Comparison of ENCODE assay signal across 19 cellular contexts in genomic region chr12:6432991-6433390, GRCh38. TPM values are rescaled to one million over a fixed set of nuclear protein-coding genes. Genes with fewer than 3 reads are reported as not detected.
DNase-seq lines count a peak whose midpoint lies in the region; ATAC-seq, FAIRE-seq and TF ChIP-seq lines count a peak whose summit lies in the region.
"Had no signal": no experiment of that assay in that cellular context is flagged by ENCODE, and none has a peak within 500 bp of the region (broad histone marks: within the 10 kb centered on the region; RNA-seq: fewer than 3 reads in every experiment).

No MANE protein-coding gene starts in this region.

- H3K9me3 Mint-ChIP-seq in CD4-positive, alpha-beta memory T cell: no peaks in the 10 kb centered on the region
- no peaks in the 10 kb centered on the region for H3K9me3 Mint-ChIP-seq in effector memory CD8-positive, alpha-beta T cell
- H3K9me3 Mint-ChIP-seq: GM23338 had no signal

- peak overlapping the region in 1 of 8 donors; percentile 1 for H3K4me3 Mint-ChIP-seq in CD4-positive, alpha-beta memory T cell
- H3K4me3 Mint-ChIP-seq in effector memory CD8-positive, alpha-beta T cell: peak overlapping the region in 1 of 2 donors; percentile 60

- no peaks in the 10 kb centered on the region for H3K27me3 Mint-ChIP-seq in CD4-positive, alpha-beta memory T cell
- no peaks in the 10 kb centered on the region for H3K27me3 Mint-ChIP-seq in effector memory CD8-positive, alpha-beta T cell

- H2AFZ ChIP-seq in OCI-LY7 (ENCODE audit: low read length): 0 out of 2 replicates have a peak overlapping the region, but pooled peaks have one; percentile 15

- CTCF ChIA-PET in A549 (lab: Yijun Ruan, JAX): interaction anchor here (1.3 to 7.4 kb wide), 2 partner anchors 11 to 32 kb away, joined by 4 to 56 read pairs; no protein-coding TSS in a partner anchor
- CTCF ChIA-PET in CD4-positive, alpha-beta memory T cell (lab: Charles Lee; ENCODE audit: partially characterized antibody): interaction anchor here (1.0 to 2.2 kb wide), 2 partner anchors 16 to 32 kb away, joined by 3 to 9 read pairs; no protein-coding TSS in a partner anchor
- CTCF ChIA-PET in OCI-LY7 (lab: Charles Lee; ENCODE audit: unreplicated experiment): no interaction called here

- peaks cover 15 to 48% (median 29%) of the 10 kb centered on the region in 4 donors for H3K4me1 Mint-ChIP-seq in CD4-positive, alpha-beta memory T cell
- H3K4me1 Mint-ChIP-seq in effector memory CD8-positive, alpha-beta T cell (ENCODE audit: low read depth in 2 of 2): peaks cover 16 to 40% of the 10 kb centered on the region in 2 donors

- H3K4me3 ChIP-seq in A549 (no peak overlapping the region), OCI-LY7 (ENCODE audit: low read depth, low read length, poor library complexity, severe bottlenecking) (peak overlapping the region; percentile 36)
- H3K4me3 ChIP-seq in CD4-positive, alpha-beta memory T cell (ENCODE audit: low read length in 2 of 2): no peak overlapping the region
- H3K4me3 ChIP-seq: GM23338 had no signal

- H3K36me3 ChIP-seq in CD4-positive, alpha-beta memory T cell (ENCODE audit: insufficient read depth, low read length): no peaks in the 10 kb centered on the region
- no peaks in the 10 kb centered on the region for H3K36me3 ChIP-seq in OCI-LY7 (ENCODE audit: insufficient read depth, low read length)

- 95% methylated on average over 5 of the region's 5 CpGs for WGBS in A549 (ENCODE audit: missing lambda C conversion rate)

- TF ChIP-seq EP300 in A549 (IDR thresholded peaks at IDR 0.05): no peak

- H3K9me2 ChIP-seq in OCI-LY7 (ENCODE audit: insufficient read depth, low read length): no peaks in the 10 kb centered on the region

- no peak for TF ChIP-seq CTCF in A549 (IDR thresholded peaks at IDR 0.05)
- TF ChIP-seq CTCF in OCI-LY7 (conservative IDR thresholded peaks at IDR 0.05; ENCODE audit: low read length): no peak

- no peak for TF ChIP-seq POLR2A in A549 (IDR thresholded peaks at IDR 0.05; ENCODE audit: low read length)

- H3K27ac ChIP-seq in A549: peak overlapping the region; percentile 98 to 99; a peak in 5 of 6 replicates
- H3K27ac ChIP-seq in CD4-positive, alpha-beta memory T cell (ENCODE audit: low read depth, low read length): no peak overlapping the region
- H3K27ac ChIP-seq in OCI-LY7 (ENCODE audit: low read depth, low read length, poor library complexity, severe bottlenecking): peak overlapping the region; percentile 58

- H4K20me1 ChIP-seq in OCI-LY7 (ENCODE audit: insufficient read depth, low read length): no peaks in the 10 kb centered on the region

- intact Hi-C loops in CD4-positive, alpha-beta memory T cell (cut with micrococcal nuclease): no loop called here
- intact Hi-C loops in OCI-LY7 (cut with micrococcal nuclease; ENCODE audit: unreplicated experiment): no loop called here

- no peaks in the 10 kb centered on the region for H3K27me3 ChIP-seq in CD4-positive, alpha-beta memory T cell (ENCODE audit: insufficient read depth, low read length)

- POLR2A ChIA-PET in A549 (lab: Yijun Ruan, JAX) (no interaction called here), OCI-LY7 (lab: Charles Lee) (interaction anchor here (0.6 to 4.1 kb wide), 3 partner anchors 11 to 57 kb away, joined by 6 to 73 read pairs (median 6); partner anchors contain the start of genes CD27 and TAPBPL)
- POLR2A ChIA-PET in CD4-positive, alpha-beta memory T cell (lab: Charles Lee; ENCODE audit: partially characterized antibody): interaction anchor here (1.0 to 6.0 kb wide), 7 partner anchors 11 to 101 kb away, joined by 3 to 48 read pairs (median 14); partner anchors contain the start of genes CD27, GAPDH, TAPBPL and VAMP1

- no peak for TF ChIP-seq RAD21 in A549 (conservative IDR thresholded peaks at IDR 0.05 in 1 of 2, IDR thresholded peaks at IDR 0.05 in 1 of 2)

- ATAC-seq in A549 (no peak), GM18520 (IDR thresholded peaks at IDR 0.05; ENCODE audit: unreplicated experiment) (no peak)
- ATAC-seq in effector memory CD8-positive, alpha-beta T cell (replicated peaks): peak; percentile 88
- ATAC-seq: left colon had no signal

- H3K4me1 ChIP-seq in A549: peaks cover 28% of the 10 kb centered on the region
- H3K4me1 ChIP-seq in CD4-positive, alpha-beta memory T cell (ENCODE audit: insufficient read depth, low read length): peaks cover 34% of the 10 kb centered on the region
- peaks cover 64% of the 10 kb centered on the region for H3K4me1 ChIP-seq in OCI-LY7 (ENCODE audit: insufficient read depth, low read length, poor library complexity, severe bottlenecking)

- BruUV-seq in OCI-LY7 (replicated peaks; lab: Mats Ljungman, UMichigan): no TSS peak

- no peak for FAIRE-seq in A549 (lab: Jason Lieb, UNC)
- FAIRE-seq: small intestine had no signal

- peak overlapping the region in 6 of 7 donors; percentile 15 to 90 (median 62) for H3K27ac Mint-ChIP-seq in CD4-positive, alpha-beta memory T cell
- H3K27ac Mint-ChIP-seq in effector memory CD8-positive, alpha-beta T cell: peak overlapping the region in 1 of 2 donors; percentile 95

- DNase-seq in A549 (ENCODE audit: low read depth in 1 of 2, low spot score in 1 of 2): no peak
- DNase-seq in CD4-positive, alpha-beta memory T cell: peak in 1 of 5 donors; percentile 48
- peak; percentile 61 for DNase-seq in OCI-LY7 (ENCODE audit: low spot score)
- no peak for DNase-seq in effector memory CD8-positive, alpha-beta T cell
- no peak for DNase-seq in NCI-H2081 treated with DMSO at 0.1 percent for 48 hours (lab: John Stamatoyannopoulos, UW)
- no peak for DNase-seq in COLO668 (lab: John Stamatoyannopoulos, UW; ENCODE audit: unreplicated experiment)
- DNase-seq: activated CD4-positive, alpha-beta T cell treated with anti-CD3 and anti-CD28 coated beads, Interleukin-2, amount 50 U/mL, for 48 hours; AML-193; DMS53; effector CD8-positive, alpha-beta T cell; hippocampal formation; left colon; NCI-H146; NCI-H345; SIG-M5; small intestine had no signal

- H3K79me2 ChIP-seq in OCI-LY7 (ENCODE audit: insufficient read depth, low read depth, low read length): no peaks in the 10 kb centered on the region

- no peaks in the 10 kb centered on the region for H3K36me3 Mint-ChIP-seq in CD4-positive, alpha-beta memory T cell
- H3K36me3 Mint-ChIP-seq in effector memory CD8-positive, alpha-beta T cell (ENCODE audit: insufficient read depth): no peaks in the 10 kb centered on the region

- H3K9me3 ChIP-seq in A549: no peaks in the 10 kb centered on the region
- no peaks in the 10 kb centered on the region for H3K9me3 ChIP-seq in CD4-positive, alpha-beta memory T cell (ENCODE audit: control insufficient read depth in 1 of 2, low read length in 2 of 2)
- H3K9me3 ChIP-seq in OCI-LY7 (ENCODE audit: low read length): no peaks in the 10 kb centered on the region

- H3K4me2 ChIP-seq in A549: no peak overlapping the region
- H3K4me2 ChIP-seq in OCI-LY7 (ENCODE audit: low read length): peak overlapping the region; percentile 69

RNA-seq across cellular contexts. Expression of gene CD27, which starts 11.8 kb away (rescaled TPM):
- not detected in 2 replicates for polyA plus RNA-seq in A549 (2011; rRNA removed)
- polyA plus RNA-seq in A549 (2012; cell fraction: cytosol; rRNA removed): not detected in 2 replicates
- not detected in 2 replicates for polyA plus RNA-seq in A549 (2012; cell fraction: nucleus; rRNA removed)
- polyA plus RNA-seq in A549 (2017; fragmentation: RNase III; extraction: RNeasy Plus Mini Kit Qiagen cat#74134 plus additional on column Dnase treatment): not detected in 3 replicates
- not detected in 2 replicates for polyA minus RNA-seq in A549 (2011; rRNA and poly(A)+ RNA removed)
- total RNA-seq in CD4-positive, alpha-beta memory T cell: 100 to 1,000 TPM; 117 to 124 TPM
- polyA plus RNA-seq in CD4-positive, alpha-beta memory T cell: 100 to 1,000 TPM; 343 to 402 TPM
- total RNA-seq in OCI-LY7 (2014; rRNA removed; shearing (Covaris generic)): 18.0 and 19.8 TPM in 2 replicates
- 39.9 and 48.3 TPM in 2 replicates for total RNA-seq in OCI-LY7 (2022)
- total RNA-seq: cardiac septum, GM23338 had no signal

RNA-seq across cellular contexts. Expression of gene TAPBPL, which starts 18.9 kb away (rescaled TPM):
- polyA plus RNA-seq in A549 (2011; rRNA removed) (3.6 and 5.1 TPM in 2 replicates), A549 (2017; fragmentation: RNase III; extraction: RNeasy Plus Mini Kit Qiagen cat#74134 plus additional on column Dnase treatment) (2.3 to 3.4 TPM (median 2.8 TPM) in 3 replicates)
- polyA plus RNA-seq in A549 (2012; cell fraction: cytosol; rRNA removed): 4.2 and 5.0 TPM in 2 replicates
- 7.7 and 9.5 TPM in 2 replicates for polyA plus RNA-seq in A549 (2012; cell fraction: nucleus; rRNA removed)
- polyA minus RNA-seq in A549 (2011; rRNA and poly(A)+ RNA removed): 4.0 and 8.3 TPM in 2 replicates
- total RNA-seq in CD4-positive, alpha-beta memory T cell: 10 to 100 TPM; 66.4 to 66.9 TPM
- polyA plus RNA-seq in CD4-positive, alpha-beta memory T cell: 100 to 1,000 TPM; 102 to 116 TPM
- 18.4 and 23.7 TPM in 2 replicates for total RNA-seq in OCI-LY7 (2014; rRNA removed; shearing (Covaris generic))
- 22.2 and 25.5 TPM in 2 replicates for total RNA-seq in OCI-LY7 (2022)

RNA-seq across cellular contexts. Expression of gene VAMP1, which starts 37.5 kb away (rescaled TPM):
- polyA plus RNA-seq in A549 (2011; rRNA removed) (17.6 and 28.8 TPM in 2 replicates), A549 (2017; fragmentation: RNase III; extraction: RNeasy Plus Mini Kit Qiagen cat#74134 plus additional on column Dnase treatment) (20.6 to 22.8 TPM (median 22.7 TPM) in 3 replicates)
- polyA plus RNA-seq in A549 (2012; cell fraction: cytosol; rRNA removed): 33.0 and 36.2 TPM in 2 replicates
- polyA plus RNA-seq in A549 (2012; cell fraction: nucleus; rRNA removed): 45.9 and 80.7 TPM in 2 replicates
- 12.7 and 14.2 TPM in 2 replicates for polyA minus RNA-seq in A549 (2011; rRNA and poly(A)+ RNA removed)
- total RNA-seq in CD4-positive, alpha-beta memory T cell: 100 to 1,000 TPM in 1 of 2 experiments, 10 to 100 TPM in 1; 97.7 to 101 TPM
- polyA plus RNA-seq in CD4-positive, alpha-beta memory T cell: 10 to 100 TPM; 10.3 to 12.1 TPM
- total RNA-seq in OCI-LY7 (2014; rRNA removed; shearing (Covaris generic)): 82.7 and 86.0 TPM in 2 replicates
- total RNA-seq in OCI-LY7 (2022): 46.9 and 51.6 TPM in 2 replicates

RNA-seq across cellular contexts. Expression of gene LTBR, which starts 49.0 kb away (rescaled TPM):
- polyA plus RNA-seq in A549 (2011; rRNA removed) (57.3 and 63.9 TPM in 2 replicates), A549 (2017; fragmentation: RNase III; extraction: RNeasy Plus Mini Kit Qiagen cat#74134 plus additional on column Dnase treatment) (90.4 to 110 TPM (median 109 TPM) in 3 replicates)
- 72.7 and 103 TPM in 2 replicates for polyA plus RNA-seq in A549 (2012; cell fraction: cytosol; rRNA removed)
- polyA plus RNA-seq in A549 (2012; cell fraction: nucleus; rRNA removed): 137 and 148 TPM in 2 replicates
- 47.1 and 54.7 TPM in 2 replicates for polyA minus RNA-seq in A549 (2011; rRNA and poly(A)+ RNA removed)
- 1 to 10 TPM; 1.1 to 1.3 TPM for total RNA-seq in CD4-positive, alpha-beta memory T cell
- not detected for polyA plus RNA-seq in CD4-positive, alpha-beta memory T cell
- total RNA-seq in OCI-LY7 (2014; rRNA removed; shearing (Covaris generic)): not detected in 2 replicates
- total RNA-seq in OCI-LY7 (2022): not detected in 2 replicates

RNA-seq across cellular contexts. Expression of gene SCNN1A, which starts 57.6 kb away (rescaled TPM):
- polyA plus RNA-seq in A549 (2011; rRNA removed): 7.0 and 7.6 TPM in 2 replicates
- 4.2 and 6.8 TPM in 2 replicates for polyA plus RNA-seq in A549 (2012; cell fraction: cytosol; rRNA removed)
- polyA plus RNA-seq in A549 (2012; cell fraction: nucleus; rRNA removed): 14.1 and 14.4 TPM in 2 replicates
- 4.3 to 6.0 TPM (median 5.7 TPM) in 3 replicates for polyA plus RNA-seq in A549 (2017; fragmentation: RNase III; extraction: RNeasy Plus Mini Kit Qiagen cat#74134 plus additional on column Dnase treatment)
- polyA minus RNA-seq in A549 (2011; rRNA and poly(A)+ RNA removed): 6.4 and 12.4 TPM in 2 replicates
- 1 to 10 TPM in 1 of 2 experiments, under 1 TPM in 1; 0.67 to 1.3 TPM for total RNA-seq in CD4-positive, alpha-beta memory T cell
- polyA plus RNA-seq in CD4-positive, alpha-beta memory T cell: under 1 TPM; 0.24 to 0.53 TPM
- total RNA-seq in OCI-LY7 (2014; rRNA removed; shearing (Covaris generic)): 0.35 and 0.51 TPM in 2 replicates
- total RNA-seq in OCI-LY7 (2022): 1.0 and 1.3 TPM in 2 replicates
